ENCODE assay signal across 22 cellular contexts in genomic region chr4:152817331-152817730, GRCh38. TPM values are rescaled to one million over a fixed set of nuclear protein-coding genes. Genes with fewer than 3 reads are reported as not detected.
DNase-seq lines count a peak whose midpoint lies in the region; ATAC-seq, FAIRE-seq and TF ChIP-seq lines count a peak whose summit lies in the region.
"Had no signal": no experiment of that assay in that cellular context is flagged by ENCODE, and none has a peak within 500 bp of the region (broad histone marks: within the 10 kb centered on the region; RNA-seq: fewer than 3 reads in every experiment).

No MANE protein-coding gene starts in this region.

- no peaks in the 10 kb centered on the region for H4K20me1 ChIP-seq in BLaER1 treated with 17β-estradiol and CSF1 and Interleukin-3, amounts not matched to agents 10 nM and 100 nM

- no peaks in the 10 kb centered on the region for H3K27me3 ChIP-seq in BLaER1 treated with 17β-estradiol and CSF1 and Interleukin-3, amounts not matched to agents 10 nM and 100 nM
- no peaks in the 10 kb centered on the region for H3K27me3 ChIP-seq in suprapubic skin
- H3K27me3 ChIP-seq: stomach had no signal

- no peak for ATAC-seq in HG03196 (IDR thresholded peaks at IDR 0.05; ENCODE audit: unreplicated experiment)
- no peak for ATAC-seq in left ventricle myocardium superior

- no peak overlapping the region for H3K9ac ChIP-seq in BLaER1 treated with 17β-estradiol and CSF1 and Interleukin-3, amounts not matched to agents 10 nM and 100 nM

- no peak overlapping the region for H3K4me3 ChIP-seq in AG10803 (ENCODE audit: low read length)
- peak overlapping the region in 3 of 10 experiments; percentile 2 to 40 (median 21); a peak in 2 of 20 replicates for H3K4me3 ChIP-seq in BLaER1 treated with 17β-estradiol and CSF1 and Interleukin-3, amounts not matched to agents 10 nM and 100 nM
- no peak overlapping the region for H3K4me3 ChIP-seq in suprapubic skin
- H3K4me3 ChIP-seq: left ventricle myocardium inferior, smooth muscle cell, stomach had no signal

- intact Hi-C loops in left ventricle myocardium superior (cut with micrococcal nuclease), result no loop called here

- no peak for TF ChIP-seq POLR2A in suprapubic skin (IDR thresholded peaks at IDR 0.05)
- TF ChIP-seq POLR2A in GM12892 (IDR thresholded peaks at IDR 0.05; ENCODE audit: low read depth, low read length), result no peak

- peak overlapping the region in 10 of 11 experiments; percentile 8 to 55 (median 38); a peak in 16 of 22 replicates for H3K4me2 ChIP-seq in BLaER1 treated with 17β-estradiol and CSF1 and Interleukin-3, amounts not matched to agents 10 nM and 100 nM
- H3K4me2 ChIP-seq: smooth muscle cell had no signal

- TF ChIP-seq EP300 in suprapubic skin (IDR thresholded peaks at IDR 0.05), result no peak

- DNase-seq in AG10803 (ENCODE audit: low read depth) (peak; percentile 50), MV-4-11 (lab: John Stamatoyannopoulos, UW) (peak; percentile 65), fibroblast of gingiva (ENCODE audit: low read depth) (peak; percentile 35), left ventricle myocardium superior (no peak), suprapubic skin (ENCODE audit: low spot score in 2 of 2) (no peak), GM12892 (ENCODE audit: insufficient read length) (no peak)
- DNase-seq: activated CD4-positive, alpha-beta T cell treated with anti-CD3 and anti-CD28 coated beads for 1 hour; activated CD8-positive, alpha-beta memory T cell treated with anti-CD3 and anti-CD28 coated beads, Interleukin-2, amount 50 U/mL, for 4 hours; central memory CD4-positive, alpha-beta T cell; HFFc6; KG1; left ventricle myocardium inferior; NCI-H1105 treated with DMSO at 0.1 percent for 48 hours; NCI-H2107; NCI-H524; SHP77 treated with DMSO at 0.1 percent for 48 hours; stimulated activated CD4-positive, alpha-beta T cell treated with anti-CD3 and anti-CD28 coated beads, Interleukin-4, amount 100 ng/mL, for 1 hour; stomach; T1000 had no signal

- H3K27ac ChIP-seq in BLaER1 treated with 17β-estradiol and CSF1 and Interleukin-3, amounts not matched to agents 10 nM and 100 nM, result peak overlapping the region; percentile 16 to 67 (median 54); a peak in 19 of 22 replicates
- H3K27ac ChIP-seq in suprapubic skin, result no peak overlapping the region
- H3K27ac ChIP-seq: left ventricle myocardium inferior, stomach had no signal

- peaks cover 46 to 79% (median 63%) of the 10 kb centered on the region in 11 experiments for H3K36me3 ChIP-seq in BLaER1 treated with 17β-estradiol and CSF1 and Interleukin-3, amounts not matched to agents 10 nM and 100 nM
- peaks cover 8% of the 10 kb centered on the region for H3K36me3 ChIP-seq in suprapubic skin

- FAIRE-seq in GM12892 (lab: Jason Lieb, UNC), result no peak

- H3K9me3 ChIP-seq in BLaER1 treated with 17β-estradiol and CSF1 and Interleukin-3, amounts not matched to agents 10 nM and 100 nM (replicated peaks in 1 of 11), result peaks cover 77 to 100% (median 93%) of the 10 kb centered on the region in 11 experiments
- H3K9me3 ChIP-seq in suprapubic skin, result no peaks in the 10 kb centered on the region

- TF ChIP-seq CTCF in AG10803 (conservative IDR thresholded peaks at IDR 0.05; ENCODE audit: low read length), result no peak
- no peak for TF ChIP-seq CTCF in suprapubic skin (IDR thresholded peaks at IDR 0.05)

- H3K4me1 ChIP-seq in BLaER1 treated with 17β-estradiol and CSF1 and Interleukin-3, amounts not matched to agents 10 nM and 100 nM, result peaks cover 13 to 34% (median 23%) of the 10 kb centered on the region in 10 experiments
- no peaks in the 10 kb centered on the region for H3K4me1 ChIP-seq in suprapubic skin
- H3K4me1 ChIP-seq: stomach had no signal

RNA-seq across cellular contexts. Expression of gene ARFIP1, which starts 37.6 kb away (rescaled TPM):
- total RNA-seq in left ventricle myocardium superior, result 14.3 TPM
- 10 to 100 TPM; 24.3 to 38.3 (median 27.0) TPM for total RNA-seq in suprapubic skin
- polyA plus RNA-seq in GM12892 (2012; ENCODE audit: missing spikeins), result 11.7 TPM

RNA-seq across cellular contexts. Expression of gene TIGD4, which starts 37.8 kb away (rescaled TPM):
- total RNA-seq in left ventricle myocardium superior (0.10 TPM), suprapubic skin (under 1 TPM in 2 of 4 donors, not detected in 2; 0.24 to 0.59 TPM)
- polyA plus RNA-seq in GM12892 (2012; ENCODE audit: missing spikeins), result 0.49 TPM

Comparison
In these comparisons a context has a peak if more than half of its experiments do, and no peak if none do; other contexts are left out.
1. DNase-seq: peak in AG10803 (single experiment), MV-4-11 (single experiment) and fibroblast of gingiva (single experiment); none in left ventricle myocardium superior (single experiment), suprapubic skin (0 of 2) and GM12892 (single experiment).